25 cellular contexts compared by ENCODE assay signal in genomic region chr13:41766439-41766838, GRCh38.
"Had no signal": no experiment of that assay in that cellular context is flagged by ENCODE, and none has a peak within 500 bp of the region (broad histone marks: within the 10 kb centered on the region; RNA-seq: fewer than 3 reads in every experiment).

No MANE protein-coding gene starts in this region.

- H3K36me3 ChIP-seq: esophagus muscularis mucosa, gastroesophageal sphincter, neural progenitor cell, ovary, right atrium auricular region, stomach, thoracic aorta had no signal

- H3K9me3 ChIP-seq: esophagus muscularis mucosa, gastroesophageal sphincter, mucosa of descending colon, ovary, right atrium auricular region, sigmoid colon, stomach, thoracic aorta had no signal

- H3K4me1 Mint-ChIP-seq: neural progenitor cell had no signal

- H3K36me3 Mint-ChIP-seq: neural progenitor cell had no signal

- H3K9me3 Mint-ChIP-seq: naive thymus-derived CD8-positive, alpha-beta T cell; neural progenitor cell had no signal

- H3K4me3 Mint-ChIP-seq: naive thymus-derived CD8-positive, alpha-beta T cell; neural progenitor cell had no signal

- ATAC-seq: gastroesophageal sphincter; mucosa of descending colon; naive thymus-derived CD8-positive, alpha-beta T cell had no signal

- H3K4me1 ChIP-seq: neural progenitor cell, stomach had no signal

- H3K27ac Mint-ChIP-seq: neural progenitor cell had no signal

- H3K27me3 ChIP-seq: dorsolateral prefrontal cortex, esophagus muscularis mucosa, gastroesophageal sphincter, neural progenitor cell, ovary, right atrium auricular region, sigmoid colon, stomach had no signal

- H3K4me3 ChIP-seq: dorsolateral prefrontal cortex, esophagus muscularis mucosa, gastroesophageal sphincter, mucosa of descending colon, neural progenitor cell, ovary, right atrium auricular region, sigmoid colon, skin epidermis, stomach, thoracic aorta had no signal

- H3K27ac ChIP-seq: dorsolateral prefrontal cortex, epithelial cell of prostate, esophagus muscularis mucosa, gastroesophageal sphincter, neural progenitor cell, ovary, sigmoid colon, skin epidermis, stomach, thoracic aorta had no signal

- DNase-seq: cortex of kidney; dorsolateral prefrontal cortex; effector CD8-positive, alpha-beta T cell; glutamatergic neuron; kidney; left colon; mammary epithelial cell; mucosa of descending colon; naive thymus-derived CD8-positive, alpha-beta T cell; nucleus accumbens; ovary; sigmoid colon; stimulated activated CD4-positive, alpha-beta T cell treated with anti-CD3 and anti-CD28 coated beads, Interleukin-2, amount 100 ng/mL, for 24 hours; stimulated activated CD4-positive, alpha-beta T cell treated with anti-CD3 and anti-CD28 coated beads, Interleukin-4, amount 100 ng/mL, for 4 hours; stimulated activated naive CD4-positive, alpha-beta T cell; stomach; substantia nigra; trophoblast cell had no signal

- H3K27me3 Mint-ChIP-seq: naive thymus-derived CD8-positive, alpha-beta T cell had no signal
